In genomic region chr2:237591379-237591881, GRCh38 we compare ENCODE assay signal across 11 cellular contexts. TPM values are rescaled to one million over a fixed set of nuclear protein-coding genes. Genes with fewer than 3 reads are reported as not detected.
DNase-seq lines count a peak whose midpoint lies in the region; ATAC-seq, FAIRE-seq and TF ChIP-seq lines count a peak whose summit lies in the region.
"Had no signal": no experiment of that assay in that cellular context is flagged by ENCODE, and none has a peak within 500 bp of the region (broad histone marks: within the 10 kb centered on the region; RNA-seq: fewer than 3 reads in every experiment).

No MANE protein-coding gene starts in this region.

- H3K4me3 ChIP-seq in K562: no peak overlapping the region
- no peak overlapping the region for H3K4me3 ChIP-seq in mesendoderm (ENCODE audit: low read length)
- H3K4me3 ChIP-seq in MM.1S (ENCODE audit: low read length): no peak overlapping the region

- H3K4me1 ChIP-seq in K562 (replicated peaks in 1 of 2; ENCODE audit: control insufficient read depth in 2 of 2, insufficient read depth in 2 of 2, low read length in 2 of 2): peaks cover 0 to 2% of the 10 kb centered on the region in 2 experiments; a peak in 1 of 5 replicates
- H3K4me1 ChIP-seq in mesendoderm (ENCODE audit: control insufficient read depth, low read depth, low read length): peaks cover 31% of the 10 kb centered on the region
- no peaks in the 10 kb centered on the region for H3K4me1 ChIP-seq in MM.1S (ENCODE audit: low read length)

- H3K79me1 ChIP-seq in mesendoderm (ENCODE audit: low read length): peaks cover 3% of the 10 kb centered on the region

- H3K27me3 Mint-ChIP-seq in natural killer cell (ENCODE audit: low read depth in 2 of 2): peaks cover 0 to 10% of the 10 kb centered on the region in 2 donors

- peak overlapping the region; percentile 34 for H3K23ac ChIP-seq in mesendoderm (ENCODE audit: low read length)

- FAIRE-seq in K562 (lab: Jason Lieb, UNC): no peak
- FAIRE-seq: endothelial cell of umbilical vein had no signal

- H3K36me3 ChIP-seq in K562 (ENCODE audit: control insufficient read depth, insufficient read depth, low read length) (no peaks in the 10 kb centered on the region), mesendoderm (ENCODE audit: control insufficient read depth, insufficient read depth, low read length) (no peaks in the 10 kb centered on the region), MM.1S (replicated peaks; ENCODE audit: insufficient read depth, low read length) (no peaks in the 10 kb centered on the region)

- no peak for TF ChIP-seq RAD21 in K562 (CRISPR knock-in tag; conservative IDR thresholded peaks at IDR 0.05 in 1 of 2, IDR thresholded peaks at IDR 0.05 in 1 of 2)

- H3K56ac ChIP-seq in mesendoderm (ENCODE audit: low read length): peak overlapping the region; percentile 80

- no peaks in the 10 kb centered on the region for H3F3A ChIP-seq in MM.1S (ENCODE audit: insufficient read depth, low read length)

- POLR2A ChIA-PET in K562 (lab: Yijun Ruan, JAX): no interaction called here

- no peak overlapping the region for H3K27ac Mint-ChIP-seq in natural killer cell

- TF ChIP-seq CTCF in K562 (IDR thresholded peaks at IDR 0.05 in 2 of 3, conservative IDR thresholded peaks at IDR 0.05 in 1 of 3; ENCODE audit: insufficient read depth in 2 of 3, low read depth in 1 of 3, low read length in 3 of 3): no peak
- no peak for TF ChIP-seq CTCF in natural killer cell (IDR thresholded peaks at IDR 0.05)
- TF ChIP-seq CTCF in MM.1S (IDR thresholded peaks at IDR 0.05; ENCODE audit: low read length): no peak

- H3K27me3 ChIP-seq in K562 (ENCODE audit: control insufficient read depth in 2 of 2, insufficient read depth in 2 of 2, low read length in 2 of 2): peaks cover 13 to 56% of the 10 kb centered on the region in 2 experiments; a peak in 3 of 5 replicates
- no peaks in the 10 kb centered on the region for H3K27me3 ChIP-seq in mesendoderm (ENCODE audit: insufficient read depth, low read length, poor library complexity)
- H3K27me3 ChIP-seq in MM.1S (replicated peaks; ENCODE audit: insufficient read depth, low read length): no peaks in the 10 kb centered on the region

- no peak for TF ChIP-seq POLR2A in K562 (conservative IDR thresholded peaks at IDR 0.05)

- intact Hi-C loops in K562 (cut with micrococcal nuclease): no loop called here
- intact Hi-C loops in natural killer cell (cut with micrococcal nuclease): no loop called here

- H3K9me3 ChIP-seq in K562 (replicated peaks; ENCODE audit: control insufficient read depth, insufficient read depth, low read depth, low read length): no peaks in the 10 kb centered on the region
- H3K9me3 ChIP-seq in MM.1S (replicated peaks; ENCODE audit: insufficient read depth, low read length): no peaks in the 10 kb centered on the region

- H3K79me2 ChIP-seq in K562 (ENCODE audit: control insufficient read depth, insufficient read depth, low read length) (no peaks in the 10 kb centered on the region), mesendoderm (ENCODE audit: control insufficient read depth, insufficient read depth, low read length) (peaks cover 33% of the 10 kb centered on the region), MM.1S (ENCODE audit: low read length) (no peaks in the 10 kb centered on the region)

- WGBS in K562 (ENCODE audit: insufficient coverage, low coverage, missing lambda C conversion rate): 0% methylated on average over 9 of the region's 15 CpGs
- no CpG with 5 or more reads among the region's 15 CpGs for WGBS in mesendoderm (ENCODE audit: extremely low coverage, insufficient coverage, low lambda C conversion rate)

- no peaks in the 10 kb centered on the region for H3K4me1 Mint-ChIP-seq in natural killer cell

- H3K9me2 ChIP-seq in MM.1S (replicated peaks; ENCODE audit: insufficient read depth, low read length): no peaks in the 10 kb centered on the region

- CTCF ChIA-PET in K562 (lab: Yijun Ruan, JAX; ENCODE audit: low intra/inter-chr PET ratio): no interaction called here

- no peak for TF ChIP-seq EP300 in K562 (IDR thresholded peaks at IDR 0.05; ENCODE audit: low read length)

- H3K4ac ChIP-seq in mesendoderm (ENCODE audit: low read depth, low read length): peak overlapping the region; percentile 88

- in situ Hi-C loops in K562 (cut with MboI): no loop called here

- BruUV-seq in K562 (replicated peaks; lab: Mats Ljungman, UMichigan): no TSS peak

- peak overlapping the region; percentile 22 for H2BK120ac ChIP-seq in mesendoderm (ENCODE audit: low read depth, low read length)

- no peak overlapping the region for H4K5ac ChIP-seq in mesendoderm (ENCODE audit: low read length)

- H3K4me3 Mint-ChIP-seq in natural killer cell: no peak overlapping the region

- H2AFZ ChIP-seq in K562 (ENCODE audit: low read depth, low read length) (0 out of 2 replicates have a peak overlapping the region, but pooled peaks have one; percentile 9), MM.1S (ENCODE audit: low read length) (no peak overlapping the region)

- H3K9ac ChIP-seq in K562 (ENCODE audit: insufficient read depth in 1 of 2, low read depth in 2 of 2, low read length in 2 of 2) (no peak overlapping the region), mesendoderm (ENCODE audit: low read length) (peak overlapping the region; percentile 52), MM.1S (ENCODE audit: low read length) (no peak overlapping the region)

- H3K9me3 Mint-ChIP-seq in natural killer cell: no peaks in the 10 kb centered on the region

- H3K9me1 ChIP-seq in K562 (ENCODE audit: control insufficient read depth, insufficient read depth, low read length): no peaks in the 10 kb centered on the region

- H2BK15ac ChIP-seq in mesendoderm (replicated peaks; ENCODE audit: low read depth): peak overlapping the region; percentile 14

- ATAC-seq in K562 (peak; percentile 58; the same call in 2 of the 3 replicates), natural killer cell (no peak)

- no peaks in the 10 kb centered on the region for H3K36me3 Mint-ChIP-seq in natural killer cell

- H2AK5ac ChIP-seq in mesendoderm (ENCODE audit: low read length): peak overlapping the region; percentile 66

- H3K18ac ChIP-seq in mesendoderm (ENCODE audit: low read length): peak overlapping the region; percentile 82

- DNase-seq in COLO668 (lab: John Stamatoyannopoulos, UW; ENCODE audit: unreplicated experiment) (peak; percentile 49), LoVo (ENCODE audit: low spot score) (peak; percentile 44), K562 (ENCODE audit: extremely low read depth in 1 of 4, low spot score in 3 of 4) (peak in 2 of 4 experiments; percentile 12 to 17), mesendoderm (no peak), natural killer cell (no peak), NCI-H446 treated with DMSO at 0.1 percent for 48 hours (lab: John Stamatoyannopoulos, UW) (no peak), MM.1S (no peak)
- DNase-seq in stimulated activated CD4-positive, alpha-beta T cell treated with anti-CD3 and anti-CD28 coated beads, Interleukin-1b, Interleukin-23, amount 100 ng/mL, for 48 hours: no peak
- DNase-seq: GF-D8, NCI-H2081 treated with DMSO at 0.1 percent for 48 hours had no signal

- H4K8ac ChIP-seq in mesendoderm (ENCODE audit: low read depth, low read length): no peak overlapping the region

- peak overlapping the region; percentile 82 for H2BK5ac ChIP-seq in mesendoderm (ENCODE audit: low read length)

- no peak overlapping the region for H3K4me2 ChIP-seq in K562 (ENCODE audit: insufficient read depth, low read length)
- H3K4me2 ChIP-seq in mesendoderm (ENCODE audit: low read length): peak overlapping the region; percentile 18
- no peak overlapping the region for H3K4me2 ChIP-seq in MM.1S (ENCODE audit: low read depth, low read length)

- H4K20me1 ChIP-seq in K562 (replicated peaks; ENCODE audit: control insufficient read depth, insufficient read depth, low read length) (peaks cover 6% of the 10 kb centered on the region; the same call in 1 of the 2 replicates), MM.1S (ENCODE audit: insufficient read depth, low read length) (no peaks in the 10 kb centered on the region)

- H3K27ac ChIP-seq in K562 (ENCODE audit: extremely low read depth, low read depth, low read length) (no peak overlapping the region), mesendoderm (ENCODE audit: low read depth, low read length) (peak overlapping the region; percentile 74), MM.1S (ENCODE audit: low read length) (no peak overlapping the region)

RNA-seq across cellular contexts. Expression of gene RAB17, which starts 0.9 kb away (rescaled TPM):
- 0.09 TPM in 1 of 2 replicates, not detected in the other for total RNA-seq in K562 (2011; cell fraction: chromatin; rRNA removed; ENCODE audit: low replicate concordance)
- not detected in 2 replicates for total RNA-seq in K562 (2011; cell fraction: nucleolus; rRNA removed)
- not detected in 2 replicates for total RNA-seq in K562 (2011; cell fraction: nucleoplasm; rRNA removed)
- total RNA-seq in K562 (2014; rRNA removed): not detected in 2 replicates
- not detected in 2 replicates for total RNA-seq in K562 (2014; rRNA removed; fragmentation: Illumina TruSeq; extraction: Trizol)
- total RNA-seq in K562 (2015; rRNA removed; fragmentation: Illumina TruSeq; extraction: Trizol): not detected in 2 replicates
- total RNA-seq in K562 (2021): 0.13 and 0.16 TPM in 2 replicates
- polyA plus RNA-seq in K562 (2011; rRNA removed): not detected in 2 replicates
- not detected in 2 replicates for polyA plus RNA-seq in K562 (2011; cell fraction: cytosol; rRNA removed)
- polyA plus RNA-seq in K562 (2011; cell fraction: nucleus; rRNA removed): not detected in 2 replicates
- not detected in 2 replicates for polyA plus RNA-seq in K562 (2012)
- polyA plus RNA-seq in K562 (2014; fragmentation: Illumina TruSeq; extraction: Trizol): not detected in 2 replicates
- not detected for polyA plus RNA-seq in K562 (2014; fragmentation: Nextera tagmentation; extraction: Ambion mirVana)
- polyA plus RNA-seq in K562 (2014; rRNA removed): not detected in 2 replicates
- polyA minus RNA-seq in K562 (2011; rRNA and poly(A)+ RNA removed): not detected in 2 replicates
- polyA minus RNA-seq in K562 (2011; cell fraction: cytosol; rRNA and poly(A)+ RNA removed): not detected in 2 replicates
- polyA minus RNA-seq in K562 (2011; cell fraction: nucleus; rRNA and poly(A)+ RNA removed): not detected in 2 replicates
- polyA plus RNA-seq in mesendoderm (2013, experiment 1 of 2): 111 TPM
- 108 TPM for polyA plus RNA-seq in mesendoderm (2013, experiment 2 of 2)
- total RNA-seq in natural killer cell: not detected

RNA-seq across cellular contexts. Expression of gene PRLH, which starts 25.1 kb away (rescaled TPM):
- total RNA-seq in K562 (2011; cell fraction: chromatin; rRNA removed; ENCODE audit: low replicate concordance): not detected in 2 replicates
- total RNA-seq in K562 (2011; cell fraction: nucleolus; rRNA removed): not detected in 2 replicates
- total RNA-seq in K562 (2011; cell fraction: nucleoplasm; rRNA removed): not detected in 2 replicates
- total RNA-seq in K562 (2014; rRNA removed) (not detected in 2 replicates), K562 (2014; rRNA removed; fragmentation: Illumina TruSeq; extraction: Trizol) (not detected in 2 replicates), K562 (2015; rRNA removed; fragmentation: Illumina TruSeq; extraction: Trizol) (not detected in 2 replicates), K562 (2021) (not detected in 2 replicates), natural killer cell (not detected)
- polyA plus RNA-seq in K562 (2011; rRNA removed) (not detected in 2 replicates), K562 (2014; fragmentation: Illumina TruSeq; extraction: Trizol) (not detected in 2 replicates), K562 (2014; fragmentation: Nextera tagmentation; extraction: Ambion mirVana) (not detected), K562 (2014; rRNA removed) (not detected in 2 replicates)
- polyA plus RNA-seq in K562 (2011; cell fraction: cytosol; rRNA removed): not detected in 2 replicates
- not detected in 2 replicates for polyA plus RNA-seq in K562 (2011; cell fraction: nucleus; rRNA removed)
- not detected in 2 replicates for polyA plus RNA-seq in K562 (2012)
- not detected in 2 replicates for polyA minus RNA-seq in K562 (2011; rRNA and poly(A)+ RNA removed)
- not detected in 2 replicates for polyA minus RNA-seq in K562 (2011; cell fraction: cytosol; rRNA and poly(A)+ RNA removed)
- not detected in 2 replicates for polyA minus RNA-seq in K562 (2011; cell fraction: nucleus; rRNA and poly(A)+ RNA removed)
- not detected for polyA plus RNA-seq in mesendoderm (2013, experiment 1 of 2)
- polyA plus RNA-seq in mesendoderm (2013, experiment 2 of 2): not detected
- total RNA-seq: endothelial cell of umbilical vein had no signal
- polyA plus RNA-seq: endothelial cell of umbilical vein had no signal

RNA-seq across cellular contexts. Expression of gene LRRFIP1, which starts 36.0 kb away (rescaled TPM):
- total RNA-seq in K562 (2011; cell fraction: chromatin; rRNA removed; ENCODE audit: low replicate concordance): 39.0 and 77.6 TPM in 2 replicates
- total RNA-seq in K562 (2011; cell fraction: nucleolus; rRNA removed): 15.0 and 23.0 TPM in 2 replicates
- 45.0 and 78.0 TPM in 2 replicates for total RNA-seq in K562 (2011; cell fraction: nucleoplasm; rRNA removed)
- 31.6 and 32.2 TPM in 2 replicates for total RNA-seq in K562 (2014; rRNA removed)
- total RNA-seq in K562 (2014; rRNA removed; fragmentation: Illumina TruSeq; extraction: Trizol): 33.1 and 38.9 TPM in 2 replicates
- total RNA-seq in K562 (2015; rRNA removed; fragmentation: Illumina TruSeq; extraction: Trizol): 25.5 and 28.1 TPM in 2 replicates
- 31.3 and 31.4 TPM in 2 replicates for total RNA-seq in K562 (2021)
- 18.3 and 26.8 TPM in 2 replicates for polyA plus RNA-seq in K562 (2011; rRNA removed)
- polyA plus RNA-seq in K562 (2011; cell fraction: cytosol; rRNA removed): 8.0 and 11.2 TPM in 2 replicates
- polyA plus RNA-seq in K562 (2011; cell fraction: nucleus; rRNA removed): 15.4 and 17.6 TPM in 2 replicates
- 21.8 and 26.9 TPM in 2 replicates for polyA plus RNA-seq in K562 (2012)
- 41.9 and 45.2 TPM in 2 replicates for polyA plus RNA-seq in K562 (2014; fragmentation: Illumina TruSeq; extraction: Trizol)
- 10 to 100 TPM; 13.1 to 13.8 TPM for polyA plus RNA-seq in K562 (2014; fragmentation: Nextera tagmentation; extraction: Ambion mirVana)
- polyA plus RNA-seq in K562 (2014; rRNA removed): 35.6 and 39.5 TPM in 2 replicates
- 46.2 and 50.8 TPM in 2 replicates for polyA minus RNA-seq in K562 (2011; rRNA and poly(A)+ RNA removed)
- polyA minus RNA-seq in K562 (2011; cell fraction: cytosol; rRNA and poly(A)+ RNA removed): 14.3 and 18.8 TPM in 2 replicates
- 12.4 and 19.2 TPM in 2 replicates for polyA minus RNA-seq in K562 (2011; cell fraction: nucleus; rRNA and poly(A)+ RNA removed)
- polyA plus RNA-seq in mesendoderm (2013, experiment 1 of 2): 86.5 TPM
- 91.0 TPM for polyA plus RNA-seq in mesendoderm (2013, experiment 2 of 2)
- total RNA-seq in natural killer cell: 100 to 1,000 TPM; 163 to 207 (median 188) TPM

Comparison
In these comparisons a context has a peak if more than half of its experiments do, and no peak if none do; other contexts are left out.
1. DNase-seq: peak in COLO668 (single experiment) and LoVo (single experiment); none in mesendoderm (single experiment), natural killer cell (single experiment), stimulated activated CD4-positive, alpha-beta T cell treated with anti-CD3 and anti-CD28 coated beads, Interleukin-1b, Interleukin-23, amount 100 ng/mL, for 48 hours (single experiment), NCI-H446 treated with DMSO at 0.1 percent for 48 hours (single experiment) and MM.1S (single experiment).